Comparison of ENCODE assay signal across 8 cellular contexts in the genomic region with DNA sequence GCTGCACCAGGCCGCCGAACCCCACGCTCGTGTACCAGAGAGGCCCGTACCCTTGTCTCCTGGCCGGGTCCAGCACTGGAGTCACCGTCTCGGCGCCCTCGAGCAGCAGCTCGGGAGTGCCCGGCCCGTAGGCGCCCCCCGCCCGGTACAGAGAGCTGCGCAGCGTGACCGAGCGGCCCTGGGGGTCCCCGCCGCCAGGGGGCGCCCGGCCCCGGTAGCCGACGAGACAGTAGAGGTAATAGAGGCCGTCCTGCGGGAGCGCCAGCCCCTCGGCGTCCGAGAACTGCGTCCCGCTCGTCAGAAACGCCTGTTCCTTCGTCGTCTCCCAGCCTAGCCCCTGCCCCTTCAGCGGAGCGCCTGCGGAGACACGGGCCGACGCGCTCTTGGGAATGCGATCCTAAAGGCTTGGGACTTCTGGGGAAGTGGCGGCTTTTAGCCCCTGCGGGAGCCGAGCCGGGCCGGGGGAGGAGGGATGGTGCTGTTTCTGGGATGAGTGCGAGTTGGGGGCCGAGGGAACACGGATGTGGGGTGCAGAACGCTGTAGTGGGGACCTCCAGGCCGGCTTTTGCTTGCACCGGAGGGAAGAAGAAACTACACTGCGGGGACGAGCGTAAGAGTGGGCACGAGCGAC. TPM values are rescaled to one million over a fixed set of nuclear protein-coding genes. Genes with fewer than 3 reads are reported as not detected.
A peak's percentile ranks its signal among the peaks of the same experiment; 100 is the strongest.
DNase-seq lines count a peak whose midpoint lies in the region; ATAC-seq and TF ChIP-seq lines count a peak whose summit lies in the region.

No MANE protein-coding gene starts in this region.

- WGBS in right lobe of liver (ENCODE audit: insufficient coverage, low coverage, low lambda C conversion rate, missing lambda C conversion rate): 0% methylated on average over 3 of the region's 63 CpGs

- H3K4me1 ChIP-seq in right lobe of liver: no peaks in the 10 kb centered on the region

- peak overlapping the region; percentile 58 to 85 (median 76) for H3K27ac ChIP-seq in right lobe of liver

- intact Hi-C loops in right lobe of liver (cut with DNase I): no loop called here

- ATAC-seq in HG03103 (IDR thresholded peaks at IDR 0.05; ENCODE audit: low read depth, unreplicated experiment) (peak; percentile 48), right lobe of liver (peak; percentile 95 to 96 (median 96))

- no peak for TF ChIP-seq POLR2A in right lobe of liver (IDR thresholded peaks at IDR 0.05)

- peak; percentile 96 to 100 (median 98) for TF ChIP-seq CTCF in right lobe of liver (IDR thresholded peaks at IDR 0.05)

- no peaks in the 10 kb centered on the region for H3K9me3 ChIP-seq in right lobe of liver

- peak; percentile 77 for DNase-seq in SIG-M5 treated with dmso at 0.1 percent for 504 hours (lab: John Stamatoyannopoulos, UW; ENCODE audit: unreplicated experiment)
- DNase-seq in SIG-M5 (lab: John Stamatoyannopoulos, UW): no peak
- DNase-seq in NCI-H345 treated with DMSO at 0.1 percent for 48 hours (lab: John Stamatoyannopoulos, UW; ENCODE audit: unreplicated experiment): peak; percentile 34
- peak; percentile 92 for DNase-seq in activated CD4-positive, alpha-beta T cell treated with anti-CD3 and anti-CD28 coated beads for 48 hours
- DNase-seq in dedifferentiated amniotic fluid mesenchymal stem cell (ENCODE audit: extremely low spot score): peak; percentile 66
- DNase-seq in right lobe of liver: peak; percentile 89 to 92 (median 90)
- DNase-seq in stimulated activated CD4-positive, alpha-beta T cell treated with anti-CD3 and anti-CD28 coated beads, Interleukin-4, amount 100 ng/mL, for 24 hours: peak; percentile 88

- H3K36me3 ChIP-seq in right lobe of liver: no peaks in the 10 kb centered on the region

- no peaks in the 10 kb centered on the region for H3K27me3 ChIP-seq in right lobe of liver

- peak overlapping the region; percentile 66 to 76 (median 68) for H3K4me3 ChIP-seq in right lobe of liver

RNA-seq across cellular contexts. Expression of gene LTB, which starts 1.3 kb away (rescaled TPM):
- total RNA-seq in right lobe of liver: 1 to 10 TPM in 2 of 6 experiments, under 1 TPM in 4; 0.28 to 2.2 (median 0.62) TPM

RNA-seq across cellular contexts. Expression of gene LST1, which starts 5.2 kb away (rescaled TPM):
- 10 to 100 TPM in 1 of 6 experiments, 1 to 10 TPM in 5; 1.5 to 21.5 (median 6.7) TPM for total RNA-seq in right lobe of liver

RNA-seq across cellular contexts. Expression of gene TNF, which starts 5.6 kb away (rescaled TPM):
- total RNA-seq in right lobe of liver: 1 to 10 TPM in 1 of 6 experiments, under 1 TPM in 1, not detected in 4; 0.15 to 1.0 TPM

RNA-seq across cellular contexts. Expression of gene LTA, which starts 8.8 kb away (rescaled TPM):
- total RNA-seq in right lobe of liver: under 1 TPM in 1 of 6 experiments, not detected in 5; 0.20 TPM

RNA-seq across cellular contexts. Expression of gene NCR3, which starts 11.9 kb away (rescaled TPM):
- under 1 TPM in 3 of 6 experiments, not detected in 3; 0.20 to 0.55 (median 0.46) TPM for total RNA-seq in right lobe of liver
